ENCODE assay signal across 8 cellular contexts in the genomic region with DNA sequence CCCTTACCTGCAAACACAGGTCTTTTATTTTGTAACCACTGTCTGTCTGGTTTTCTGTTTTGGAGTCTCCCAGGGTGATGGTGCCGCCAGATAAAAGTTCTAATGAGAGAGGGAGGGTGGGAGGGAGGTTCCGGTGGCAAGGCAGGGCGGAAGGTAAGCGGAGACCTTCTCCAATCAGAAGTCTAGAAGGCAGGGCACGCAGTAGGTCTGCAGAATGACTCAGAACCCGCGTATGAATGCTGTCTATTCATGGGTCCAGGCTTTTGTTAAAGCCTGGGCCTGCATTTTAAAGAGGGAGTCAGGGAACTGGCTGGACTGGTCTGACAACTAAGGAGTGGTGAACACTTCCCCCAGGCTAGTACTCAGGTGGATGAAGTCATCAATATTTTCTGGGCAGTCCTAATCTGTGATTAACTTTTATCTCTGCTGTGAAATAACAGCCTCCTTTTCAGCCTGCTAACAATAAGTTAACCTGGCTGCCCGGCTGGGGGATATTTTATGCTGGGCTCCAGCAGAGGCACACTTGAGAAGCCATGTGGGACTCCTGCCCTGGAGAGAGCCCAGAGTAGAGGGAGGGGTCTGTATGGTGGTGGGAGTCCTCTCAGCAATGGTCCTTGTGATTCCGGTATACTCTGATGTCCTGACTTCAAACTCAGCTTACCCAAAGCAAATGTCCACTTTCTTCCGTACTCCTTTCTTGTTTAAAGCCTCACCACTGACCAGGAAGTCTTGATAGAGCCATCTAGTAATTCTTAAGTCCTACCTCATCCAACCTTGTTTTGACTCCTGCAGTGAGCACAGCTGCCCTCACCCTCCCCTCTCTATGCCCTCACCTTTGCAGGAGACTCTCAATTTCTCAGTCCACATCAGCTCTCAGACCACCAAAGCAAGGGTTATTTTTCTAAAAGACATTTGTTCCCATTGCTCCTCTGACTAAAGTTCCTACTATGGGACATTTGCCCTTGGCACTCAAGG.
A peak's percentile ranks its signal among the peaks of the same experiment; 100 is the strongest.
DNase-seq lines count a peak whose midpoint lies in the region; ATAC-seq and TF ChIP-seq lines count a peak whose summit lies in the region.
"Not testable (repeated sequence)": the region's sequence is repeated elsewhere in the genome, so short reads cannot be mapped to it uniquely, and the experiment has no call there.

No MANE protein-coding gene starts in this region.

- H3K4me1 ChIP-seq in H9 (ENCODE audit: insufficient read depth, low read length); Panc1 (ENCODE audit: control insufficient read depth, insufficient read depth, low read length); lung (ENCODE audit: control insufficient read depth in 2 of 2, insufficient read depth in 2 of 2, low read length in 2 of 2); prostate gland (replicated peaks); upper lobe of right lung: not testable (repeated sequence)

- not testable (repeated sequence) for H3K36me3 ChIP-seq in Panc1 (ENCODE audit: control insufficient read depth, insufficient read depth, low read length); lung (ENCODE audit: control insufficient read depth in 2 of 2, insufficient read depth in 2 of 2, low read length in 2 of 2); prostate gland; upper lobe of right lung

- not testable (repeated sequence) for H3K56ac ChIP-seq in H9 (ENCODE audit: insufficient read length, low read depth, low read length)

- not testable (repeated sequence) for TF ChIP-seq POLR2A in prostate gland (IDR thresholded peaks at IDR 0.05)

- H3K79me2 ChIP-seq in H9 (ENCODE audit: insufficient read depth, low read length) = not testable (repeated sequence)

- not testable (repeated sequence) for H4K8ac ChIP-seq in H9 (replicated peaks; ENCODE audit: insufficient read length, low read depth, low read length)

- TF ChIP-seq CTCF in H9 (conservative IDR thresholded peaks at IDR 0.05); Panc1 (IDR thresholded peaks at IDR 0.05); lung (IDR thresholded peaks at IDR 0.05; ENCODE audit: control extremely low read depth, extremely low read depth); prostate gland (IDR thresholded peaks at IDR 0.05); upper lobe of right lung (IDR thresholded peaks at IDR 0.05): not testable (repeated sequence)

- not testable (repeated sequence) for H3K4me3 Mint-ChIP-seq in H9

- not testable (repeated sequence) for H3K4ac ChIP-seq in H9 (ENCODE audit: low read depth, low read length)

- H3K9me3 ChIP-seq in H9 (ENCODE audit: control insufficient read depth, low read depth, low read length); Panc1 (ENCODE audit: control insufficient read depth, insufficient read depth, low read depth, low read length); lung (ENCODE audit: control insufficient read depth in 2 of 2, insufficient read depth in 1 of 2, low read length in 1 of 2); prostate gland; upper lobe of right lung: not testable (repeated sequence)

- not testable (repeated sequence) for H3K4me3 ChIP-seq in Panc1 (ENCODE audit: low read depth in 2 of 2, low read length in 2 of 2); lung; prostate gland; upper lobe of right lung

- in situ Hi-C loops in Panc1 (cut with HindIII; ENCODE audit: low pct_unique_long_range_greater_than_20kb, low sequenced_read_pairs); T47D (cut with HindIII; ENCODE audit: low pct_unique_long_range_greater_than_20kb, low sequenced_read_pairs): not testable (repeated sequence)

- H3K9ac ChIP-seq in H9 (ENCODE audit: extremely low read depth, insufficient read length, low read length) = not testable (repeated sequence)

- not testable (repeated sequence) for H3K18ac ChIP-seq in H9 (ENCODE audit: insufficient read length, low read depth, low read length)

- peak overlapping the region; percentile 61 for H2BK120ac ChIP-seq in H9 (ENCODE audit: low read depth, low read length, poor library complexity, severe bottlenecking)

- H3K27me3 Mint-ChIP-seq in H9 (ENCODE audit: low read depth) = not testable (repeated sequence)

- peak; percentile 86 for DNase-seq in H9
- DNase-seq in Panc1 (ENCODE audit: low read depth, low spot score); lung (ENCODE audit: low spot score); upper lobe of right lung: not testable (repeated sequence)
- DNase-seq in T47D (ENCODE audit: low read depth in 1 of 2, low spot score in 1 of 2) = peak; percentile 1 to 83
- peak; percentile 98 for DNase-seq in islet precursor cell
- DNase-seq in prostate gland (ENCODE audit: low spot score) = peak; percentile 45

- not testable (repeated sequence) for H3T11ph ChIP-seq in H9 (ENCODE audit: low read length)

- not testable (repeated sequence) for H3K14ac ChIP-seq in H9 (ENCODE audit: insufficient read depth, low read length)

- not testable (repeated sequence) for H2BK12ac ChIP-seq in H9 (ENCODE audit: insufficient read length, low read depth, low read length)

- POLR2A ChIA-PET in Panc1 (lab: Charles Lee) = not testable (repeated sequence)

- ATAC-seq in Panc1 (peak; percentile 38; the same call in 1 of the 2 replicates), esophagus mucosa (peak; percentile 96), lung (ENCODE audit: insufficient read depth, low FRiP score) (peak; percentile 76), upper lobe of right lung (peak; percentile 87)

- not testable (repeated sequence) for H4K5ac ChIP-seq in H9 (ENCODE audit: insufficient read length, low read depth, low read length)

- H3K79me1 ChIP-seq in H9 (ENCODE audit: insufficient read depth, low read depth, low read length, poor library complexity, severe bottlenecking) = not testable (repeated sequence)

- not testable (repeated sequence) for H3K4me2 ChIP-seq in H9 (ENCODE audit: insufficient read depth, insufficient read length, low read length)

- not testable (repeated sequence) for H3K27ac ChIP-seq in H9 (ENCODE audit: insufficient read length, low read depth, low read length); Panc1 (ENCODE audit: low read length); lung (ENCODE audit: low read depth in 1 of 2, low read length in 1 of 2); prostate gland; upper lobe of right lung

- H4K20me1 ChIP-seq in H9 (ENCODE audit: control insufficient read depth, insufficient read depth, insufficient read length) = not testable (repeated sequence)

- H2BK5ac ChIP-seq in H9 (ENCODE audit: insufficient read length, low read length) = not testable (repeated sequence)

- not testable (repeated sequence) for H3K23me2 ChIP-seq in H9 (ENCODE audit: insufficient read length, low read depth, low read length, poor library complexity, severe bottlenecking)

- H3K27ac Mint-ChIP-seq in H9 = peak overlapping the region in 1 of 3 experiments; percentile 95; a peak in 2 of 7 replicates

- H2AFZ ChIP-seq in H9 (ENCODE audit: low read length) = not testable (repeated sequence)

- H2AK5ac ChIP-seq in H9 (ENCODE audit: insufficient read length, low read length) = not testable (repeated sequence)

- not testable (repeated sequence) for H3K36me3 Mint-ChIP-seq in H9 (ENCODE audit: insufficient read depth in 1 of 3, low read depth in 3 of 3)

- BruUV-seq in Panc1 (replicated peaks; lab: Mats Ljungman, UMichigan) = not testable (repeated sequence)

- not testable (repeated sequence) for H3K9me3 Mint-ChIP-seq in H9

- H2BK20ac ChIP-seq in H9 (ENCODE audit: low read depth, low read length, poor library complexity, severe bottlenecking) = not testable (repeated sequence)

- intact Hi-C loops in Panc1 (cut with micrococcal nuclease; ENCODE audit: unreplicated experiment); prostate gland (cut with DNase I); upper lobe of right lung (cut with DNase I): not testable (repeated sequence)

- H4K91ac ChIP-seq in H9 (ENCODE audit: insufficient read length, low read depth, low read length) = not testable (repeated sequence)

- not testable (repeated sequence) for H3K27me3 ChIP-seq in H9 (ENCODE audit: insufficient read depth, low read length); Panc1 (ENCODE audit: control insufficient read depth, insufficient read depth, low read length); lung (ENCODE audit: control insufficient read depth, insufficient read depth); prostate gland (replicated peaks; ENCODE audit: insufficient read depth); upper lobe of right lung

- CTCF ChIA-PET in Panc1 (lab: Charles Lee) = not testable (repeated sequence)

- H3K4me1 Mint-ChIP-seq in H9 = not testable (repeated sequence)

- H2BK15ac ChIP-seq in H9 (ENCODE audit: low read depth, low read length) = not testable (repeated sequence)

- no CpG with 5 or more reads among the region's 10 CpGs for WGBS in H9 (ENCODE audit: extremely low coverage, insufficient read length, low lambda C conversion rate)
- 69 to 72% methylated on average over 9 of the region's 10 CpGs for WGBS in lung, 2 donors
- WGBS in prostate gland = 65% methylated on average over 9 of the region's 10 CpGs

- H3K23ac ChIP-seq in H9 (ENCODE audit: insufficient read length, low read depth, low read length) = not testable (repeated sequence)

Comparison
In these comparisons a context has a peak if more than half of its experiments do, and no peak if none do; other contexts are left out.
1. ATAC-seq: peak in every context shown above with its lines; median percentile 96 in esophagus mucosa; 87 in upper lobe of right lung; 76 in lung; 38 in Panc1.